24 cellular contexts compared by ENCODE assay signal in the genomic region with DNA sequence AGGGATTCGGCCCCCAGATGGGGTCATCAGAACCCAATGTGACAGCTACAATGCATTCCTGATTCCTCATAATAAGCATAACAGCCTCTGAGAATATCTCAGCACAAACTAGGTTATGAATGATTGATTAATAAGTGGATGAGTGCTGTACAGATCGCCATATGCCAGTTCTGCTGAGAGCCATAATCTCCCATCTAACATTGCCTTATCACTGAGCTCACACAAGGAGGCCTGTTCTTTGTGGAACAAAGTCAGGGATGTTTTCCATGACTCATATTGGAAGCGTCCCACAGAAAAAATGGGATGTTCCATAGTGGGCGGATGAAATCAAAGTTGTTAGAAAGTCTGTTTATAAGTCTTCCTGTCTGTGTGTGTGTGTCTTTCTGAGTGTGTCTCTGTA.
DNase-seq lines count a peak whose midpoint lies in the region; ATAC-seq, FAIRE-seq and TF ChIP-seq lines count a peak whose summit lies in the region.
"Had no signal": no experiment of that assay in that cellular context is flagged by ENCODE, and none has a peak within 500 bp of the region (broad histone marks: within the 10 kb centered on the region; RNA-seq: fewer than 3 reads in every experiment).

No MANE protein-coding gene starts in this region.

- no peak for TF ChIP-seq CTCF in D721Med (IDR thresholded peaks at IDR 0.05; ENCODE audit: insufficient read depth, missing control alignments)
- TF ChIP-seq CTCF in fibroblast of mammary gland (conservative IDR thresholded peaks at IDR 0.05; ENCODE audit: control insufficient read depth, insufficient read depth, low read depth, low read length), result no peak
- TF ChIP-seq CTCF in testis (IDR thresholded peaks at IDR 0.05), result no peak

- whole genome bisulfite sequencing in testis, 2 donors, result 66 to 68% methylated on average over 4 of the region's 4 CpGs

- intact Hi-C loops in testis (cut with DNase I; ENCODE audit: low total_unique reads), result no loop called here

- H3K4me3 ChIP-seq in fibroblast of mammary gland (ENCODE audit: control insufficient read depth, low read depth, low read length) (no peak overlapping the region), testis (no peak overlapping the region)
- H3K4me3 ChIP-seq: colonic mucosa, lung, MG63, ovary, right lobe of liver, thoracic aorta had no signal

- FAIRE-seq in D721Med (lab: Jason Lieb, UNC), result peak; percentile 92
- FAIRE-seq: kidney had no signal

- no peak for ATAC-seq in HG02798 (IDR thresholded peaks at IDR 0.05; ENCODE audit: poor library complexity, unreplicated experiment)
- ATAC-seq: PC-3, right lobe of liver had no signal

- H3K27ac ChIP-seq in testis, result no peak overlapping the region
- H3K27ac ChIP-seq: brain microvascular endothelial cell, colonic mucosa, ovary, right lobe of liver, thoracic aorta, VCaP had no signal

- no peak for DNase-seq in D721Med (ENCODE audit: insufficient read length, low spot score)
- peak; percentile 9 for DNase-seq in M059J (ENCODE audit: low read depth)
- peak; percentile 71 for DNase-seq in fibroblast of mammary gland (ENCODE audit: low read depth)
- peak; percentile 49 for DNase-seq in retina
- no peak for DNase-seq in NCI-H2227 treated with DMSO at 0.1 percent for 48 hours (lab: John Stamatoyannopoulos, UW)
- no peak for DNase-seq in testis
- no peak for DNase-seq in midbrain (lab: John Stamatoyannopoulos, UW)
- DNase-seq: activated CD4-positive, alpha-beta T cell treated with anti-CD3 and anti-CD28 coated beads, Interleukin-2, amount 50 U/mL, for 1 hour; activated CD8-positive, alpha-beta memory T cell treated with anti-CD3 and anti-CD28 coated beads, Interleukin-2, amount 50 U/mL, for 4 hours; brain microvascular endothelial cell; CD8-positive, alpha-beta memory T cell; colonic mucosa; DND-41; hippocampal formation; kidney; MG63; NCI-H1436 treated with DMSO at 0.1 percent for 48 hours; ovary; PC-3; right lobe of liver had no signal

- H3K27me3 ChIP-seq in testis, result no peaks in the 10 kb centered on the region
- H3K27me3 ChIP-seq: brain microvascular endothelial cell, colonic mucosa, ovary, right lobe of liver had no signal

- H3K4me1 ChIP-seq in testis, result no peaks in the 10 kb centered on the region
- H3K4me1 ChIP-seq: colonic mucosa, right lobe of liver had no signal

- no peaks in the 10 kb centered on the region for H3K9me3 ChIP-seq in testis
- H3K9me3 ChIP-seq: colonic mucosa, MG63, ovary, right lobe of liver, thoracic aorta had no signal

- H3K36me3 ChIP-seq in testis (ENCODE audit: low read depth, missing control alignments), result no peaks in the 10 kb centered on the region
- H3K36me3 ChIP-seq: brain microvascular endothelial cell, colonic mucosa, MG63, ovary, right lobe of liver, thoracic aorta had no signal

- no peak for TF ChIP-seq POLR2A in testis (IDR thresholded peaks at IDR 0.05)

Comparison
In these comparisons a context has a peak if more than half of its experiments do, and no peak if none do; other contexts are left out.
1. DNase-seq: peak in M059J (single experiment), fibroblast of mammary gland (single experiment) and retina (single experiment); none in D721Med (single experiment), NCI-H2227 treated with DMSO at 0.1 percent for 48 hours (single experiment), testis (single experiment) and midbrain (single experiment).